23 cellular contexts compared by ENCODE assay signal in genomic region chr19:3632739-3633558, GRCh38. TPM values are rescaled to one million over a fixed set of nuclear protein-coding genes. Genes with fewer than 3 reads are reported as not detected.
A peak's percentile ranks its signal among the peaks of the same experiment; 100 is the strongest.
DNase-seq lines count a peak whose midpoint lies in the region; ATAC-seq and TF ChIP-seq lines count a peak whose summit lies in the region.
"Had no signal": no experiment of that assay in that cellular context is flagged by ENCODE, and none has a peak within 500 bp of the region (broad histone marks: within the 10 kb centered on the region; RNA-seq: fewer than 3 reads in every experiment).

No MANE protein-coding gene starts in this region.

- DNase-seq in anterior cingulate cortex (lab: John Stamatoyannopoulos, UW) (peak in 47 of 58 donors; percentile 7 to 78 (median 36)), midbrain (lab: John Stamatoyannopoulos, UW) (peak; percentile 61), superior temporal gyrus (ENCODE audit: extremely low spot score) (peak; percentile 33), NCI-H2196 (lab: John Stamatoyannopoulos, UW; ENCODE audit: unreplicated experiment) (no peak)
- DNase-seq in stimulated activated CD4-positive, alpha-beta T cell treated with anti-CD3 and anti-CD28 coated beads, Interleukin-4, amount 100 ng/mL, for 1 hour: no peak
- DNase-seq: activated CD4-positive, alpha-beta T cell treated with anti-CD3 and anti-CD28 coated beads, Interleukin-2, amount 10 ng/mL, durations not matched to agents 24 days and 14 days; activated CD8-positive, alpha-beta memory T cell treated with anti-CD3 and anti-CD28 coated beads for 24 hours; activated T-cell treated with anti-CD3 and anti-CD28 coated beads for 4 hours; central memory CD4-positive, alpha-beta T cell; dermis blood vessel endothelial cell; DMS 273 treated with DMSO at 0.1 percent for 48 hours; kidney; MG63; NCI-H1105; NCI-H2029; NCI-H524 treated with DMSO at 0.1 percent for 48 hours; SK-N-SH; stimulated activated naive CD4-positive, alpha-beta T cell treated with Interleukin-2 at 50 U/mL for 16 hours; tibial artery had no signal

- peak; percentile 5 for ATAC-seq in esophagus mucosa
- no peak for ATAC-seq in GM18505 (IDR thresholded peaks at IDR 0.05; ENCODE audit: unreplicated experiment)
- ATAC-seq: WTC11 had no signal

- no peak for TF ChIP-seq POLR2A in GM18505 (IDR thresholded peaks at IDR 0.05; ENCODE audit: borderline replicate concordance, extremely low read depth, insufficient read depth, insufficient read length)

RNA-seq across cellular contexts. Expression of gene CACTIN, which starts 6.4 kb away (rescaled TPM):
- 10.5 TPM for total RNA-seq in esophagus mucosa

RNA-seq across cellular contexts. Expression of gene TBXA2R, which starts 26.3 kb away (rescaled TPM):
- total RNA-seq in esophagus mucosa: 0.64 TPM
- total RNA-seq: H4 had no signal

RNA-seq across cellular contexts. Expression of gene GIPC3, which starts 47.7 kb away (rescaled TPM):
- total RNA-seq in esophagus mucosa: 0.28 TPM
- total RNA-seq: H4 had no signal

Comparison
In these comparisons a context has a peak if more than half of its experiments do, and no peak if none do; other contexts are left out.
1. DNase-seq: peak in anterior cingulate cortex (47 of 58), midbrain (single experiment) and superior temporal gyrus (single experiment); none in stimulated activated CD4-positive, alpha-beta T cell treated with anti-CD3 and anti-CD28 coated beads, Interleukin-4, amount 100 ng/mL, for 1 hour (single experiment) and NCI-H2196 (single experiment).